In the genomic region with DNA sequence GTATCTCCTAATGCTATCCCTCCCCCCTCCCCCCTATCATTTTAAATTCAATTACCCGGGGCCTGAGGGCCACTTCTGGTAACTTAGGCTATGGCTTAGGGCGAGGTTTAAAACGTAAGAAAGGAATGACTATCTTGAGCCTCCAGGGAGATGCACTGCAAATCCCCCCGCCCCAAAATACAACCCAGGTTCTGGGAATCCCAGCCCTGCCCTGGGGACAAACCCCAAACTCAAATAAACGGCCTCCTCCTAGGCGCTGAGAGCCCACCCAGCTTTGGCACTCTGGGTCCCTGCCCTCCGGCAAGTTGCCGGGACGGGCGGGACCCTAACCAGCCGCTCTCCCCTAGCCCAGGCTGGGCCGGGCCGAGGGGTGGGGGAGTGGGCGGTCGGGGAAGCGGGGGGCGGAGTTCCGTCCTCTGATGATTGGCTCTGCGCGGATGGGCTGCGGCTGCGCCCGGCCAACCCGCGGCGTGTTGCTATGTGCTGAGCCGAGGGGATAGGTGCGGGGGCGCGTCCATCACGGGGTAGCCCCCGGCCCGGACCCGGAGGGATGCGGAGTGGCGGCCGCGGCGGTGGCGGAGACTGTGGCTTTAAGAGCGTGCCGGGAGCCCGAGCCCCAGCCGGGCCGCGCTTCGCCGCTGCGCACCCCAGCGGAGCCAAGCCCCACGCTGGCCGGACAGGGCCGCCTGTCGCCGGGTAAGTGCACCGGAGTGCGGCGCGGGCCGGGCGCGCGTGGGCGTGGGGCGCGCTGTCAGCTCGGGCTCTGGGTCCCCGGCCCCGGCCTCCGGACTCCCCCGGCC, we compare ENCODE assay signal across 1 cellular context.
TF ChIP-seq lines count a peak whose summit lies in the region.

TSS of gene YPEL2 (plus strand) at position 527 of the 800 bp plus-strand sequence. CDS start 21,755 bp downstream, outside the sequence.

TF ChIP-seq in HepG2, 621 proteins besides CTCF, POLR2A, EP300 and RAD21 (continued from another document):
- TF ChIP-seq ZNF780A (CRISPR knock-in tag; IDR thresholded peaks at IDR 0.05), result no peak
- no peak for TF ChIP-seq CEBPG (CRISPR knock-in tag; IDR thresholded peaks at IDR 0.05)
- TF ChIP-seq E2F1 (CRISPR knock-in tag; IDR thresholded peaks at IDR 0.05), result no peak
- no peak for TF ChIP-seq ZNF639 (CRISPR knock-in tag; conservative IDR thresholded peaks at IDR 0.05)
- TF ChIP-seq ZBTB33 (CRISPR knock-in tag; IDR thresholded peaks at IDR 0.05), result no peak
- no peak for TF ChIP-seq ZNF724P (CRISPR knock-in tag; IDR thresholded peaks at IDR 0.05; ENCODE audit: borderline replicate concordance)
- peak; percentile 25; the same call in 1 of the 2 replicates for TF ChIP-seq ZNF441 (CRISPR knock-in tag; IDR thresholded peaks at IDR 0.05; ENCODE audit: borderline replicate concordance)
- no peak for TF ChIP-seq DNMT1 (CRISPR knock-in tag; IDR thresholded peaks at IDR 0.05)
- peak; percentile 45; the same call in 1 of the 2 replicates for TF ChIP-seq ZNF772 (CRISPR knock-in tag; IDR thresholded peaks at IDR 0.05)
- peak; percentile 47 for TF ChIP-seq YY1 (IDR thresholded peaks at IDR 0.05; ENCODE audit: insufficient read depth, insufficient replicate concordance, low read depth, low read length)
- TF ChIP-seq, protein P1, sequence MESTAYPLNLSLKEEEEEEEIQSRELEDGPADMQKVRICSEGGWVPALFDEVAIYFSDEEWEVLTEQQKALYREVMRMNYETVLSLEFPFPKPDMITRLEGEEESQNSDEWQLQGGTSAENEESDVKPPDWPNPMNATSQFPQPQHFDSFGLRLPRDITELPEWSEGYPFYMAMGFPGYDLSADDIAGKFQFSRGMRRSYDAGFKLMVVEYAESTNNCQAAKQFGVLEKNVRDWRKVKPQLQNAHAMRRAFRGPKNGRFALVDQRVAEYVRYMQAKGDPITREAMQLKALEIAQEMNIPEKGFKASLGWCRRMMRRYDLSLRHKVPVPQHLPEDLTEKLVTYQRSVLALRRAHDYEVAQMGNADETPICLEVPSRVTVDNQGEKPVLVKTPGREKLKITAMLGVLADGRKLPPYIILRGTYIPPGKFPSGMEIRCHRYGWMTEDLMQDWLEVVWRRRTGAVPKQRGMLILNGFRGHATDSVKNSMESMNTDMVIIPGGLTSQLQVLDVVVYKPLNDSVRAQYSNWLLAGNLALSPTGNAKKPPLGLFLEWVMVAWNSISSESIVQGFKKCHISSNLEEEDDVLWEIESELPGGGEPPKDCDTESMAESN (CRISPR knock-in tag; conservative IDR thresholded peaks at IDR 0.05), result no peak
- TF ChIP-seq HDAC2 (CRISPR knock-in tag; IDR thresholded peaks at IDR 0.05), result 0 out of 2 replicates have a peak, but pooled peaks have one; percentile 40
- TF ChIP-seq ZNF75D (CRISPR knock-in tag; IDR thresholded peaks at IDR 0.05; ENCODE audit: borderline replicate concordance), result no peak
- no peak for TF ChIP-seq ZNF34 (CRISPR knock-in tag; IDR thresholded peaks at IDR 0.05; ENCODE audit: borderline replicate concordance)
- TF ChIP-seq ZNF296 (CRISPR knock-in tag; conservative IDR thresholded peaks at IDR 0.05), result no peak
- TF ChIP-seq ZNF777 (CRISPR knock-in tag; IDR thresholded peaks at IDR 0.05), result no peak
TF ChIP-seq in HepG2: peak in this region for 102.
